Comparison of ENCODE assay signal across 6 cellular contexts in the genomic region with DNA sequence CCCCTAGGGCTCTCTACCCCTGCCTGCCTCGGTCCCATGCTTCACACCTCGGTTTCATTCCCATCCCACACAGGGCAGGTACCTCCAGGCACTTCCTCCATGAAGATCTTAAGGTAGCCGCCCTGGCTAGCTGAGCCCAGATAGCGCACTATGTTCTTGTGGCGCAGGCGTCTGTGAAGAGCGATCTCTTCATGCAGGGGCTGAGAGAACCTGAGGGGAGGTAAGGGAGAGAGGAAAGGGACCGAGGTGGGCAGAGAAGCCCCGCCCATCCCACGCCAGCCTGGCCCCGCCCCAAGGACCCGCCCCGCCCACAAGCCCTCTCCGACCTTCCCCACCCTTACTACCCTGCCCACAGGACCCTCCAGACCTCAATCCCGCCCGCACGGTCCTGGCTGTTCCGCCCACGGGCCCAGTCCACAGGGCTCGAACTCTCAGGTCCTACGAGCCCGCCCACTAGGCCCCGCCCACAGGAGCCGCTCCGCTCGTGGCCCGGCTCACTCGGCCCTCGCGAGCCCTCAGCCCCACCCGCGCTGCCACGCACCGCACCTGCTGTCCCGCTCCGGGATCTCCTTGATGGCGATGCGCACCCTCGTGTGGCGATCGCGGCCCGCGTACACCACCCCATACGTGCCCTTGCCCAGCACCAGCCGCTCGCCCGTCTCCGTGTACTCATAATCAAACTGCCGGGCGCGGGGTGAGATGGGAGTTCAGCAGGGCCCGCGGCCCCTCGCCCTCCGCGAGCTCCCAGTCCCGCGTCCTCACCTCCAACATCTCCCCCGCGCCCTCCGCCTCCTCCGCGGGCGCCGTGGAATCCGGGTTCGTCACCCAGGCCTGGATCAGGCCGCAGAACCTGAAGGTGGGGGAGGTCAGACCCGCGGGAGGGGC. TPM values are rescaled to one million over a fixed set of nuclear protein-coding genes. Genes with fewer than 3 reads are reported as not detected.
A peak's percentile ranks its signal among the peaks of the same experiment; 100 is the strongest.
DNase-seq lines count a peak whose midpoint lies in the region; ATAC-seq and TF ChIP-seq lines count a peak whose summit lies in the region.

No MANE protein-coding gene starts in this region.

- H3K27me3 ChIP-seq in BLaER1 treated with 17β-estradiol and CSF1 and Interleukin-3, amounts not matched to agents 10 nM and 100 nM: peaks cover 0 to 22% (median 16%) of the 10 kb centered on the region in 11 experiments; a peak in 15 of 22 replicates
- no peaks in the 10 kb centered on the region for H3K27me3 ChIP-seq in Karpas-422 (ENCODE audit: low read length)

- no peaks in the 10 kb centered on the region for H3K9me3 Mint-ChIP-seq in activated CD8-positive, alpha-beta memory T cell treated with anti-CD3 and anti-CD28 coated beads, Interleukin-2, amount 10 ng/mL, durations not matched to agents 7 days and 5 days (ENCODE audit: low read depth)

- no peak overlapping the region for H3K27ac Mint-ChIP-seq in activated CD8-positive, alpha-beta memory T cell treated with anti-CD3 and anti-CD28 coated beads, Interleukin-2, amount 10 ng/mL, durations not matched to agents 7 days and 5 days

- H3K9me3 ChIP-seq in BLaER1 treated with 17β-estradiol and CSF1 and Interleukin-3, amounts not matched to agents 10 nM and 100 nM (replicated peaks in 1 of 11): no peaks in the 10 kb centered on the region
- H3K9me3 ChIP-seq in Karpas-422 (ENCODE audit: low read length): no peaks in the 10 kb centered on the region

- H3K4me1 ChIP-seq in BLaER1 treated with 17β-estradiol and CSF1 and Interleukin-3, amounts not matched to agents 10 nM and 100 nM: peaks cover 43 to 74% (median 65%) of the 10 kb centered on the region in 10 experiments
- H3K4me1 ChIP-seq in Karpas-422 (ENCODE audit: low read length): peaks cover 19% of the 10 kb centered on the region

- H3K36me3 ChIP-seq in BLaER1 treated with 17β-estradiol and CSF1 and Interleukin-3, amounts not matched to agents 10 nM and 100 nM: peaks cover 0 to 55% (median 0%) of the 10 kb centered on the region in 11 experiments; a peak in 9 of 22 replicates
- no peaks in the 10 kb centered on the region for H3K36me3 ChIP-seq in Karpas-422 (ENCODE audit: insufficient read depth, low read length)

- H2AFZ ChIP-seq in Karpas-422 (ENCODE audit: low read length): no peak overlapping the region

- peak overlapping the region; percentile 49 to 68 (median 58) for H3K4me3 ChIP-seq in BLaER1 treated with 17β-estradiol and CSF1 and Interleukin-3, amounts not matched to agents 10 nM and 100 nM
- H3K4me3 ChIP-seq in Karpas-422 (ENCODE audit: low read length): no peak overlapping the region

- no peak for TF ChIP-seq POLR2A in GM18505 (IDR thresholded peaks at IDR 0.05; ENCODE audit: borderline replicate concordance, extremely low read depth, insufficient read depth, insufficient read length)

- peak overlapping the region in 1 of 11 experiments; percentile 35; a peak in 1 of 22 replicates for H3K27ac ChIP-seq in BLaER1 treated with 17β-estradiol and CSF1 and Interleukin-3, amounts not matched to agents 10 nM and 100 nM
- H3K27ac ChIP-seq in Karpas-422 (ENCODE audit: low read length): no peak overlapping the region

- CTCF ChIA-PET in activated CD8-positive, alpha-beta memory T cell treated with anti-CD3 and anti-CD28 coated beads, Interleukin-2, amount 10 ng/mL, durations not matched to agents 7 days and 5 days (lab: Charles Lee): interaction anchor here (1.2 to 8.2 kb wide), 8 partner anchors 8 to 302 kb away, joined by 4 to 136 read pairs (median 25); a partner anchor contains a TSS

- peaks cover 49% of the 10 kb centered on the region for H3K4me1 Mint-ChIP-seq in activated CD8-positive, alpha-beta memory T cell treated with anti-CD3 and anti-CD28 coated beads, Interleukin-2, amount 10 ng/mL, durations not matched to agents 7 days and 5 days

- no peaks in the 10 kb centered on the region for H3K36me3 Mint-ChIP-seq in activated CD8-positive, alpha-beta memory T cell treated with anti-CD3 and anti-CD28 coated beads, Interleukin-2, amount 10 ng/mL, durations not matched to agents 7 days and 5 days

- peak overlapping the region; percentile 53 for H3K4me3 Mint-ChIP-seq in activated CD8-positive, alpha-beta memory T cell treated with anti-CD3 and anti-CD28 coated beads, Interleukin-2, amount 10 ng/mL, durations not matched to agents 7 days and 5 days

- H3K4me2 ChIP-seq in BLaER1 treated with 17β-estradiol and CSF1 and Interleukin-3, amounts not matched to agents 10 nM and 100 nM: peak overlapping the region; percentile 82 to 95 (median 89)
- H3K4me2 ChIP-seq in Karpas-422 (ENCODE audit: low read depth, low read length, poor library complexity, severe bottlenecking): no peak overlapping the region

- peak overlapping the region in 10 of 11 experiments; percentile 23 to 73 (median 58); a peak in 17 of 22 replicates for H3K9ac ChIP-seq in BLaER1 treated with 17β-estradiol and CSF1 and Interleukin-3, amounts not matched to agents 10 nM and 100 nM
- no peak overlapping the region for H3K9ac ChIP-seq in Karpas-422 (ENCODE audit: low read length)

- H3K27me3 Mint-ChIP-seq in activated CD8-positive, alpha-beta memory T cell treated with anti-CD3 and anti-CD28 coated beads, Interleukin-2, amount 10 ng/mL, durations not matched to agents 7 days and 5 days: peaks cover 8% of the 10 kb centered on the region

- DNase-seq in activated CD8-positive, alpha-beta memory T cell treated with anti-CD3 and anti-CD28 coated beads, Interleukin-2, amount 10 ng/mL, durations not matched to agents 7 days and 5 days: peak; percentile 60
- DNase-seq in iPS-NIHi11 (ENCODE audit: low spot score): peak; percentile 79
- no peak for DNase-seq in Karpas-422

- H3K79me2 ChIP-seq in Karpas-422 (ENCODE audit: low read length): no peaks in the 10 kb centered on the region

- H3K9me2 ChIP-seq in Karpas-422 (replicated peaks; ENCODE audit: insufficient read depth, low read length): no peaks in the 10 kb centered on the region

- peak; percentile 32 for ATAC-seq in activated CD8-positive, alpha-beta memory T cell treated with anti-CD3 and anti-CD28 coated beads, Interleukin-2, amount 10 ng/mL, durations not matched to agents 7 days and 5 days
- ATAC-seq in GM18867 (IDR thresholded peaks at IDR 0.05; ENCODE audit: unreplicated experiment) (no peak), GM18505 (IDR thresholded peaks at IDR 0.05; ENCODE audit: unreplicated experiment) (no peak)

- H4K20me1 ChIP-seq in BLaER1 treated with 17β-estradiol and CSF1 and Interleukin-3, amounts not matched to agents 10 nM and 100 nM: peaks cover 0 to 48% (median 0%) of the 10 kb centered on the region in 11 experiments; a peak in 3 of 22 replicates
- no peaks in the 10 kb centered on the region for H4K20me1 ChIP-seq in Karpas-422 (ENCODE audit: insufficient read depth, low read depth, low read length)

RNA-seq across cellular contexts. Expression of a gene that starts 6.4 kb away (rescaled TPM):
- 10 to 100 TPM in 1 of 2 experiments, 1 to 10 TPM in 1; 7.4 to 10.6 TPM for total RNA-seq in activated CD8-positive, alpha-beta memory T cell treated with anti-CD3 and anti-CD28 coated beads, Interleukin-2, amount 10 ng/mL, durations not matched to agents 7 days and 5 days
- total RNA-seq in Karpas-422 (2014; rRNA removed; shearing (Covaris generic); ENCODE audit: low replicate concordance): 3.0 and 5.2 TPM in 2 replicates

RNA-seq across cellular contexts. Expression of a gene that starts 14.2 kb away (rescaled TPM):
- not detected for total RNA-seq in activated CD8-positive, alpha-beta memory T cell treated with anti-CD3 and anti-CD28 coated beads, Interleukin-2, amount 10 ng/mL, durations not matched to agents 7 days and 5 days
- total RNA-seq in Karpas-422 (2014; rRNA removed; shearing (Covaris generic); ENCODE audit: low replicate concordance): not detected in 2 replicates

RNA-seq across cellular contexts. Expression of a gene that starts 18.6 kb away (rescaled TPM):
- total RNA-seq in activated CD8-positive, alpha-beta memory T cell treated with anti-CD3 and anti-CD28 coated beads, Interleukin-2, amount 10 ng/mL, durations not matched to agents 7 days and 5 days: 10 to 100 TPM; 60.7 to 85.3 TPM
- total RNA-seq in Karpas-422 (2014; rRNA removed; shearing (Covaris generic); ENCODE audit: low replicate concordance): 35.6 and 119 TPM in 2 replicates

RNA-seq across cellular contexts. Expression of a gene that starts 22.7 kb away (rescaled TPM):
- total RNA-seq in activated CD8-positive, alpha-beta memory T cell treated with anti-CD3 and anti-CD28 coated beads, Interleukin-2, amount 10 ng/mL, durations not matched to agents 7 days and 5 days: not detected
- 0.22 TPM in 1 of 2 replicates, not detected in the other for total RNA-seq in Karpas-422 (2014; rRNA removed; shearing (Covaris generic); ENCODE audit: low replicate concordance)

RNA-seq across cellular contexts. Expression of a gene that starts 32.0 kb away (rescaled TPM):
- total RNA-seq in activated CD8-positive, alpha-beta memory T cell treated with anti-CD3 and anti-CD28 coated beads, Interleukin-2, amount 10 ng/mL, durations not matched to agents 7 days and 5 days: under 1 TPM; 0.44 to 0.49 TPM
- 3.6 and 3.7 TPM in 2 replicates for total RNA-seq in Karpas-422 (2014; rRNA removed; shearing (Covaris generic); ENCODE audit: low replicate concordance)
